Comparison of ENCODE assay signal across 8 cellular contexts in the genomic region with DNA sequence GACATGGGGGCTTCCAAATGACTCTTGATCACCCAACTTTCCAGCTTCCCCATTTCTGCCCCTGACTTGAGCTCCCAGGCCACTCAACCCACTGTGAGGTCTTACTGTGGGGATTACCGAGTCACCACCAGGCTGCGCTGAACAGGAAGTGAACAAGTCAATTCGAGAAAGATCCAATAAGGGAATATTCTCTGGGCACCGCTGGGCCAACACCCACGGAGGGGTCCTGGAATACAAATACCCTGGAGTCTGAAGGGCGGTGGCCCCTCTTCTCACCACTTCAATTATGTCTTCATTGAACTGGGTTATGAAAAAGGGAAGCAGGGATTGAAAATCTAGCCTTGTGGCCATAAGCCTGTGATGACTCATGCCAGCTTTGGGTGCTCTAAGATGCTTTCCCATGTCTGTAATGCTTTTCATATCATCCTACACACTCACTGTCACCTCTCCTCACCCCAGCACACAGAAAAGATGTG. TPM values are rescaled to one million over a fixed set of nuclear protein-coding genes. Genes with fewer than 3 reads are reported as not detected.
DNase-seq lines count a peak whose midpoint lies in the region; ATAC-seq and TF ChIP-seq lines count a peak whose summit lies in the region.

No MANE protein-coding gene starts in this region.

- peak overlapping the region in 3 of 4 donors; percentile 63 to 73 (median 69) for H3K27ac ChIP-seq in sigmoid colon

- TF ChIP-seq CTCF in sigmoid colon (IDR thresholded peaks at IDR 0.05), result no peak

- intact Hi-C loops in sigmoid colon (cut with DNase I), result no loop called here

- 56 to 68% methylated on average over 6 of the region's 6 CpGs for WGBS in sigmoid colon, 2 donors

- H3K36me3 ChIP-seq in sigmoid colon, result no peaks in the 10 kb centered on the region

- peaks cover 0 to 51% (median 35%) of the 10 kb centered on the region in 4 donors for H3K4me1 ChIP-seq in sigmoid colon

- no peak for TF ChIP-seq EP300 in sigmoid colon (IDR thresholded peaks at IDR 0.05)

- no peak for TF ChIP-seq POLR2A in sigmoid colon (IDR thresholded peaks at IDR 0.05)

- H3K9me3 ChIP-seq in sigmoid colon, result no peaks in the 10 kb centered on the region

- no peak overlapping the region for H3K4me3 ChIP-seq in sigmoid colon

- DNase-seq in GM03348 (ENCODE audit: low spot score), result peak; percentile 80
- peak; percentile 61 for DNase-seq in amniotic stem cell (lab: John Stamatoyannopoulos, UW)
- DNase-seq in sigmoid colon, result peak; percentile 53
- no peak for DNase-seq in NK-92 treated with Interleukin-12 subunit alpha and Interleukin-12 subunit beta, amount 100 ng/mL, for 24 hours (lab: John Stamatoyannopoulos, UW)
- no peak for DNase-seq in GOT3 (lab: John Stamatoyannopoulos, UW)
- no peak for DNase-seq in DMS79 treated with DMSO at 0.1 percent for 48 hours (lab: John Stamatoyannopoulos, UW)

- ATAC-seq in GM19467 (IDR thresholded peaks at IDR 0.05; ENCODE audit: unreplicated experiment) (peak; percentile 77), HG03442 (IDR thresholded peaks at IDR 0.05; ENCODE audit: unreplicated experiment) (peak; percentile 88)

- no peaks in the 10 kb centered on the region for H3K27me3 ChIP-seq in sigmoid colon

RNA-seq across cellular contexts. Expression of a gene that starts 37.7 kb away (rescaled TPM):
- 10 to 100 TPM; 16.3 to 39.6 (median 19.7) TPM for total RNA-seq in sigmoid colon
- polyA plus RNA-seq in sigmoid colon, result 10 to 100 TPM in 1 of 3 donors, 1 to 10 TPM in 2; 3.6 to 14.5 (median 4.4) TPM

Comparison
In these comparisons a context has a peak if more than half of its experiments do, and no peak if none do; other contexts are left out.
1. DNase-seq: peak in GM03348 (single experiment), amniotic stem cell (single experiment) and sigmoid colon (single experiment); none in NK-92 treated with Interleukin-12 subunit alpha and Interleukin-12 subunit beta, amount 100 ng/mL, for 24 hours (single experiment), GOT3 (single experiment) and DMS79 treated with DMSO at 0.1 percent for 48 hours (single experiment).